14 cellular contexts compared by ENCODE assay signal in the genomic region with DNA sequence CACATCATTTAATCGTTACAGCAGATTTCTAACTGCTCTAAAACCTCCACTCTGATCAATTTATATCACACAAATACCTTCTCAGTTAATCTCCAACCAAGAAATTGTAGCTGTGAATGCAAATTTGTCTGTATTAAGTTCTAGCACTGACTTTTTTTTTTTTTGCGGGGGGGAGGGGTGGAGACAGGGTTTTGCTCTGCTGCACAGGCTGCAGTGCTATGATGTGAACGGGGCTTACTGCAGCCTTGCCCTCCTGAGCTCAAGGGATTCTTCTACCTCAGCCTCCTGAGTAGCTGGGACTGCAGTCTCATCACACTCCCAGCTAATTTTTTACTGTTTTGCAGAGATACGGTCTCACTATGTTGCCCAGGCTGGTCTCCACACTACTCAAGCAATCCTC.
"Had no signal": no experiment of that assay in that cellular context is flagged by ENCODE, and none has a peak within 500 bp of the region (broad histone marks: within the 10 kb centered on the region; RNA-seq: fewer than 3 reads in every experiment).

No MANE protein-coding gene starts in this region.

- DNase-seq: activated CD4-positive, alpha-beta memory T cell treated with anti-CD3 and anti-CD28 coated beads for 36 hours; activated CD4-positive, CD25-positive, alpha-beta regulatory T cell treated with anti-CD3 and anti-CD28 coated beads, Interleukin-2, amount 50 U/mL, for 72 hours; activated gamma-delta T cell treated with Interleukin-2 at 50 U/mL for 16 hours; activated naive CD8-positive, alpha-beta T cell treated with anti-CD3 and anti-CD28 coated beads, Interleukin-2, amount 10 ng/mL, durations not matched to agents 7 days and 5 days; activated T-cell treated with anti-CD3 and anti-CD28 coated beads, Interleukin-2, amount 50 U/mL, for 48 hours; anterior cingulate cortex; dorsolateral prefrontal cortex; left lung; T-helper 2 cell; thyroid gland had no signal

- H3K4me3 Mint-ChIP-seq: activated CD4-positive, alpha-beta memory T cell treated with anti-CD3 and anti-CD28 coated beads for 36 hours; activated naive CD8-positive, alpha-beta T cell treated with anti-CD3 and anti-CD28 coated beads, Interleukin-2, amount 10 ng/mL, durations not matched to agents 7 days and 5 days had no signal

- FAIRE-seq: bronchial epithelial cell, endometrium, small intestine had no signal

- ATAC-seq: esophagus mucosa, left lung had no signal

- H3K27ac Mint-ChIP-seq: activated CD4-positive, alpha-beta memory T cell treated with anti-CD3 and anti-CD28 coated beads for 36 hours; activated naive CD8-positive, alpha-beta T cell treated with anti-CD3 and anti-CD28 coated beads, Interleukin-2, amount 10 ng/mL, durations not matched to agents 7 days and 5 days had no signal

- H3K27me3 Mint-ChIP-seq: activated CD4-positive, alpha-beta memory T cell treated with anti-CD3 and anti-CD28 coated beads for 36 hours; activated naive CD8-positive, alpha-beta T cell treated with anti-CD3 and anti-CD28 coated beads, Interleukin-2, amount 10 ng/mL, durations not matched to agents 7 days and 5 days had no signal

- H3K9me3 Mint-ChIP-seq: activated CD4-positive, alpha-beta memory T cell treated with anti-CD3 and anti-CD28 coated beads for 36 hours; activated naive CD8-positive, alpha-beta T cell treated with anti-CD3 and anti-CD28 coated beads, Interleukin-2, amount 10 ng/mL, durations not matched to agents 7 days and 5 days had no signal
